36 cellular contexts compared by ENCODE assay signal in genomic region chr1:43054961-43055360, GRCh38.
A peak's percentile ranks its signal among the peaks of the same experiment; 100 is the strongest.
DNase-seq lines count a peak whose midpoint lies in the region; ATAC-seq, FAIRE-seq and TF ChIP-seq lines count a peak whose summit lies in the region.
"Had no signal": no experiment of that assay in that cellular context is flagged by ENCODE, and none has a peak within 500 bp of the region (broad histone marks: within the 10 kb centered on the region; RNA-seq: fewer than 3 reads in every experiment).

No MANE protein-coding gene starts in this region.

- H3K9me3 ChIP-seq in MG63, result no peaks in the 10 kb centered on the region
- no peaks in the 10 kb centered on the region for H3K9me3 ChIP-seq in kidney (ENCODE audit: control insufficient read depth in 1 of 2, low read length in 2 of 2)
- H3K9me3 ChIP-seq: gastroesophageal sphincter, left ventricle myocardium inferior, suprapubic skin had no signal

- no peak for ATAC-seq in HG03342 (IDR thresholded peaks at IDR 0.05; ENCODE audit: unreplicated experiment)
- ATAC-seq: activated naive CD4-positive, alpha-beta T cell treated with anti-CD3 and anti-CD28 coated beads, Interleukin-2, amount 50 U/mL, for 72 hours; gastroesophageal sphincter; GM12878; HepG2; sciatic nerve had no signal

- peaks cover 26% of the 10 kb centered on the region for H3K4me1 Mint-ChIP-seq in activated naive CD4-positive, alpha-beta T cell treated with anti-CD3 and anti-CD28 coated beads, Interleukin-2, amount 10 ng/mL, durations not matched to agents 7 days and 5 days
- peaks cover 80% of the 10 kb centered on the region for H3K4me1 Mint-ChIP-seq in mesothelial cell of epicardium

- H3K27ac ChIP-seq in kidney (ENCODE audit: low read depth in 2 of 2, low read length in 2 of 2), result no peak overlapping the region
- H3K27ac ChIP-seq: 22Rv1, C4-2B, gastroesophageal sphincter, GM23248, HL-60, left ventricle myocardium inferior, suprapubic skin had no signal

- H3K4me3 Mint-ChIP-seq in activated naive CD4-positive, alpha-beta T cell treated with anti-CD3 and anti-CD28 coated beads, Interleukin-2, amount 10 ng/mL, durations not matched to agents 7 days and 5 days, result no peak overlapping the region
- H3K4me3 Mint-ChIP-seq in mesothelial cell of epicardium, result no peak overlapping the region
- H3K4me3 Mint-ChIP-seq: activated T-helper 1 cell treated with anti-CD3 and anti-CD28 coated beads, Interleukin-12 subunit alpha, Interleukin-12 subunit beta, Interleukin-2, Interleukin-4 antibody, amounts not matched to agents 30 ng/mL and 10 ng/mL and 1 ng/mL, durations not matched to agents 14 hours and 24 hours and 36 hours; HFFc6; immature natural killer cell had no signal

- no peaks in the 10 kb centered on the region for H3K4me1 ChIP-seq in kidney (ENCODE audit: control insufficient read depth in 1 of 2, insufficient read depth in 1 of 2, low read depth in 1 of 2, low read length in 2 of 2)

- H3K9me3 Mint-ChIP-seq in activated naive CD4-positive, alpha-beta T cell treated with anti-CD3 and anti-CD28 coated beads, Interleukin-2, amount 10 ng/mL, durations not matched to agents 7 days and 5 days, result no peaks in the 10 kb centered on the region
- H3K9me3 Mint-ChIP-seq in mesothelial cell of epicardium, result no peaks in the 10 kb centered on the region
- H3K9me3 Mint-ChIP-seq: activated T-helper 1 cell treated with anti-CD3 and anti-CD28 coated beads, Interleukin-12 subunit alpha, Interleukin-12 subunit beta, Interleukin-2, Interleukin-4 antibody, amounts not matched to agents 30 ng/mL and 10 ng/mL and 1 ng/mL, durations not matched to agents 14 hours and 24 hours and 36 hours; HFFc6; immature natural killer cell had no signal

- FAIRE-seq in bronchial epithelial cell (lab: Jason Lieb, UNC) (no peak), kidney (lab: Jason Lieb, UNC) (no peak)
- FAIRE-seq: endometrium, GM12878, HepG2, urothelium cell line had no signal

- H3K36me3 ChIP-seq in bronchial epithelial cell (ENCODE audit: control insufficient read depth, insufficient read depth, low read length) (no peaks in the 10 kb centered on the region), MG63 (no peaks in the 10 kb centered on the region), kidney (ENCODE audit: control insufficient read depth in 1 of 2, insufficient read depth in 2 of 2, low read length in 2 of 2) (no peaks in the 10 kb centered on the region)
- H3K36me3 ChIP-seq: gastroesophageal sphincter, left ventricle myocardium inferior, suprapubic skin had no signal

- no peaks in the 10 kb centered on the region for H3K27me3 ChIP-seq in bronchial epithelial cell (ENCODE audit: control insufficient read depth, insufficient read depth, low read length)
- no peaks in the 10 kb centered on the region for H3K27me3 ChIP-seq in MG63
- H3K27me3 ChIP-seq: suprapubic skin had no signal

- intact Hi-C loops in kidney (cut with DNase I), result no loop called here

- CTCF ChIA-PET in activated naive CD4-positive, alpha-beta T cell treated with anti-CD3 and anti-CD28 coated beads, Interleukin-2, amount 10 ng/mL, durations not matched to agents 7 days and 5 days (lab: Charles Lee), result no interaction called here

- no peak overlapping the region for H3K9ac ChIP-seq in kidney (ENCODE audit: low read length in 2 of 2)
- H3K9ac ChIP-seq: GM23248 had no signal

- TF ChIP-seq CTCF in bronchial epithelial cell (IDR thresholded peaks at IDR 0.05; ENCODE audit: insufficient read depth, low read length, severe bottlenecking), result no peak
- no peak for TF ChIP-seq CTCF in mesothelial cell of epicardium (IDR thresholded peaks at IDR 0.05; ENCODE audit: unreplicated experiment)
- no peak for TF ChIP-seq CTCF in kidney (IDR thresholded peaks at IDR 0.05; ENCODE audit: borderline replicate concordance, extremely low read depth, insufficient read depth)

- H3K27ac Mint-ChIP-seq in activated naive CD4-positive, alpha-beta T cell treated with anti-CD3 and anti-CD28 coated beads, Interleukin-2, amount 10 ng/mL, durations not matched to agents 7 days and 5 days, result no peak overlapping the region
- peak overlapping the region; percentile 55 for H3K27ac Mint-ChIP-seq in mesothelial cell of epicardium
- H3K27ac Mint-ChIP-seq: activated naive CD4-positive, alpha-beta T cell treated with anti-CD3 and anti-CD28 coated beads, Interleukin-2, amount 50 U/mL, for 72 hours; activated T-helper 1 cell treated with anti-CD3 and anti-CD28 coated beads, Interleukin-12 subunit alpha, Interleukin-12 subunit beta, Interleukin-2, Interleukin-4 antibody, amounts not matched to agents 30 ng/mL and 10 ng/mL and 1 ng/mL, durations not matched to agents 14 hours and 24 hours and 36 hours; HFFc6 had no signal

- H3K36me3 Mint-ChIP-seq in activated naive CD4-positive, alpha-beta T cell treated with anti-CD3 and anti-CD28 coated beads, Interleukin-2, amount 10 ng/mL, durations not matched to agents 7 days and 5 days, result peaks cover 3% of the 10 kb centered on the region
- H3K36me3 Mint-ChIP-seq in mesothelial cell of epicardium, result no peaks in the 10 kb centered on the region
- H3K36me3 Mint-ChIP-seq: immature natural killer cell had no signal

- peak; percentile 8 for DNase-seq in activated naive CD4-positive, alpha-beta T cell treated with anti-CD3 and anti-CD28 coated beads, Interleukin-2, amount 10 ng/mL, durations not matched to agents 7 days and 5 days
- DNase-seq in activated naive CD4-positive, alpha-beta T cell treated with Interleukin-2 at 50 U/mL for 16 hours, result no peak
- DNase-seq in bronchial epithelial cell (ENCODE audit: low read depth) (peak; percentile 85), mesothelial cell of epicardium (ENCODE audit: low spot score in 2 of 2, unreplicated experiment in 2 of 2) (no peak), MG63 (no peak), NCI-H1105 treated with DMSO at 0.1 percent for 48 hours (lab: John Stamatoyannopoulos, UW) (no peak), kidney (no peak)
- DNase-seq: activated CD4-positive, alpha-beta T cell treated with anti-CD3 and anti-CD28 coated beads, Interleukin-2, amount 50 U/mL, for 4 hours; activated CD4-positive, CD25-positive, alpha-beta regulatory T cell; anterior cingulate cortex; central memory CD4-positive, alpha-beta T cell; dermis blood vessel endothelial cell; DMS79 treated with DMSO at 0.1 percent for 48 hours; GM23248; HFFc6; hippocampal formation; immature natural killer cell; left ventricle myocardium inferior; NCI-H1048; NCI-H187; NCI-H69; stimulated activated naive CD4-positive, alpha-beta T cell; T-helper 1 cell had no signal

- H3K27me3 Mint-ChIP-seq in activated naive CD4-positive, alpha-beta T cell treated with anti-CD3 and anti-CD28 coated beads, Interleukin-2, amount 10 ng/mL, durations not matched to agents 7 days and 5 days, result peaks cover 37% of the 10 kb centered on the region
- no peaks in the 10 kb centered on the region for H3K27me3 Mint-ChIP-seq in mesothelial cell of epicardium (ENCODE audit: low read depth)

- H3K4me3 ChIP-seq in bronchial epithelial cell (ENCODE audit: low read depth, low read length), result no peak overlapping the region
- no peak overlapping the region for H3K4me3 ChIP-seq in MG63
- no peak overlapping the region for H3K4me3 ChIP-seq in kidney (ENCODE audit: low read length in 2 of 2)
- H3K4me3 ChIP-seq: gastroesophageal sphincter, GM12878, GM23248, left ventricle myocardium inferior, suprapubic skin had no signal

Comparison
In these comparisons a context has a peak if more than half of its experiments do, and no peak if none do; other contexts are left out.
1. DNase-seq: peak in activated naive CD4-positive, alpha-beta T cell treated with anti-CD3 and anti-CD28 coated beads, Interleukin-2, amount 10 ng/mL, durations not matched to agents 7 days and 5 days (single experiment) and bronchial epithelial cell (single experiment); none in activated naive CD4-positive, alpha-beta T cell treated with Interleukin-2 at 50 U/mL for 16 hours (single experiment), mesothelial cell of epicardium (0 of 2), MG63 (single experiment), NCI-H1105 treated with DMSO at 0.1 percent for 48 hours (single experiment) and kidney (single experiment).